Comparison of ENCODE assay signal across 13 cellular contexts in the genomic region with DNA sequence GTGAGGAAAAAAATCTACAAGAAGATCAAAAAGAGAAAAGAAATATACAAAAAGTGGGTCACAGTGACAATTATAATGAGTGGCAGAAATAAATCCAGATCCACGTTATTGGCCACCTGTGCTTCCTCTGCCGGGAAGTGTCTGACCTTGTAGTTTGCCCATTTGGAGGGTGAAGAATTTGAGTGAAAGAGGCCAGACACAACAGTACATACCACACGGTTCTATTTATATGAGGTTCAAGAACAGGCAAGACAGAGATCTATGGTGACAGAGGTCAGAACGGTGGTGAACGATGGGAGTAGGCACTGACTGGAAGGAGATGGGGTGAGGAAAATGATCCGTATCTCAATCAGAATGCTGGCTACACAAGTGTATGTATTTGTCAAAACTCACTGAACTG. TPM values are rescaled to one million over a fixed set of nuclear protein-coding genes. Genes with fewer than 3 reads are reported as not detected.
DNase-seq lines count a peak whose midpoint lies in the region; ATAC-seq and TF ChIP-seq lines count a peak whose summit lies in the region.
"Had no signal": no experiment of that assay in that cellular context is flagged by ENCODE, and none has a peak within 500 bp of the region (broad histone marks: within the 10 kb centered on the region; RNA-seq: fewer than 3 reads in every experiment).

No MANE protein-coding gene starts in this region.

- no peaks in the 10 kb centered on the region for H3K9me3 ChIP-seq in heart left ventricle
- no peaks in the 10 kb centered on the region for H3K9me3 ChIP-seq in esophagus muscularis mucosa
- H3K9me3 ChIP-seq: A549, BLaER1, Caco-2 had no signal

- H3K4me3 Mint-ChIP-seq in osteocyte (ENCODE audit: unreplicated experiment), result no peak overlapping the region
- H3K4me3 Mint-ChIP-seq: CD8-positive, alpha-beta memory T cell; H9 had no signal

- TF ChIP-seq CTCF in heart left ventricle (IDR thresholded peaks at IDR 0.05) (no peak), esophagus muscularis mucosa (IDR thresholded peaks at IDR 0.05) (no peak), osteocyte (IDR thresholded peaks at IDR 0.05) (no peak)

- WGBS in heart left ventricle, 4 donors, result 45 to 54% (median 51%) methylated on average over 6 of the region's 6 CpGs
- 82% methylated on average over 6 of the region's 6 CpGs for WGBS in esophagus muscularis mucosa

- H3K4me1 ChIP-seq in heart left ventricle (peaks cover 0 to 36% (median 9%) of the 10 kb centered on the region in 12 donors), esophagus muscularis mucosa (peaks cover 0 to 11% (median 3%) of the 10 kb centered on the region in 4 donors)

- peaks cover 37% of the 10 kb centered on the region for H3K4me1 Mint-ChIP-seq in osteocyte (ENCODE audit: unreplicated experiment)
- H3K4me1 Mint-ChIP-seq: H9 had no signal

- peak in 3 of 4 donors; percentile 23 to 48 (median 32) for ATAC-seq in heart left ventricle
- ATAC-seq: A549 had no signal

- H3K36me3 ChIP-seq in heart left ventricle, result peaks cover 0 to 85% (median 52%) of the 10 kb centered on the region in 9 donors
- peaks cover 0 to 77% (median 42%) of the 10 kb centered on the region in 4 donors for H3K36me3 ChIP-seq in esophagus muscularis mucosa

- no peak for TF ChIP-seq EP300 in esophagus muscularis mucosa (IDR thresholded peaks at IDR 0.05)

- H3K9me3 Mint-ChIP-seq in osteocyte (ENCODE audit: unreplicated experiment), result no peaks in the 10 kb centered on the region
- H3K9me3 Mint-ChIP-seq: CD8-positive, alpha-beta memory T cell; H9 had no signal

- H3K27me3 Mint-ChIP-seq in osteocyte (ENCODE audit: unreplicated experiment), result no peaks in the 10 kb centered on the region

- TF ChIP-seq POLR2A in heart left ventricle (IDR thresholded peaks at IDR 0.05) (no peak), esophagus muscularis mucosa (IDR thresholded peaks at IDR 0.05; ENCODE audit: low read depth) (no peak)

- DNase-seq in heart left ventricle, result no peak
- no peak for DNase-seq in cardiac septum (ENCODE audit: low spot score)
- DNase-seq in esophagus muscularis mucosa (ENCODE audit: extremely low spot score), result peak; percentile 19
- DNase-seq in osteocyte (ENCODE audit: extremely low spot score, unreplicated experiment), result peak; percentile 32
- DNase-seq in NCI-H1930 (lab: John Stamatoyannopoulos, UW), result no peak
- no peak for DNase-seq in activated naive CD4-positive, alpha-beta T cell treated with anti-CD3 and anti-CD28 coated beads, Interleukin-2, amount 50 U/mL, for 16 hours
- DNase-seq: Caco-2; CD8-positive, alpha-beta memory T cell; GF-D8; GOT3; H9 had no signal

- H3K27me3 ChIP-seq in heart left ventricle (no peaks in the 10 kb centered on the region), esophagus muscularis mucosa (no peaks in the 10 kb centered on the region)
- H3K27me3 ChIP-seq: BLaER1 had no signal

- intact Hi-C loops in heart left ventricle (cut with DNase I) (no loop called here), cardiac septum (cut with DNase I) (no loop called here), esophagus muscularis mucosa (cut with DNase I) (no loop called here)

- no peak overlapping the region for H3K4me3 ChIP-seq in heart left ventricle
- H3K4me3 ChIP-seq in esophagus muscularis mucosa, result no peak overlapping the region
- H3K4me3 ChIP-seq: A549, BLaER1 had no signal

- no peak overlapping the region for H3K27ac Mint-ChIP-seq in osteocyte (ENCODE audit: unreplicated experiment)
- H3K27ac Mint-ChIP-seq: H9 had no signal

- H3K27ac ChIP-seq in heart left ventricle (no peak overlapping the region), esophagus muscularis mucosa (replicated peaks in 1 of 4) (no peak overlapping the region)
- H3K27ac ChIP-seq: A549, BLaER1 had no signal

- H3K36me3 Mint-ChIP-seq in osteocyte (ENCODE audit: unreplicated experiment), result peaks cover 30% of the 10 kb centered on the region

RNA-seq across cellular contexts. Expression of gene PARP12, which starts 17.1 kb away (rescaled TPM):
- 10 to 100 TPM in 8 of 9 donors, 1 to 10 TPM in 1; 9.7 to 65.9 (median 15.3) TPM for total RNA-seq in heart left ventricle
- 10 to 100 TPM in 1 of 2 donors, 1 to 10 TPM in 1; 6.8 to 12.6 TPM for polyA plus RNA-seq in heart left ventricle
- 12.5 TPM for total RNA-seq in cardiac septum
- total RNA-seq in esophagus muscularis mucosa, result 10 to 100 TPM; 20.6 to 24.5 (median 23.4) TPM
- total RNA-seq in osteocyte, result 26.9 and 27.5 TPM in 2 replicates

Comparison
In these comparisons a context has a peak if more than half of its experiments do, and no peak if none do; other contexts are left out.
1. DNase-seq: peak in esophagus muscularis mucosa (single experiment) and osteocyte (single experiment); none in heart left ventricle (0 of 5), cardiac septum (single experiment), NCI-H1930 (0 of 2) and activated naive CD4-positive, alpha-beta T cell treated with anti-CD3 and anti-CD28 coated beads, Interleukin-2, amount 50 U/mL, for 16 hours (single experiment).